ENCODE assay signal across 17 cellular contexts in genomic region chr1:61227857-61228557, GRCh38.
DNase-seq lines count a peak whose midpoint lies in the region; ATAC-seq and TF ChIP-seq lines count a peak whose summit lies in the region.
"Had no signal": no experiment of that assay in that cellular context is flagged by ENCODE, and none has a peak within 500 bp of the region (broad histone marks: within the 10 kb centered on the region; RNA-seq: fewer than 3 reads in every experiment).

No MANE protein-coding gene starts in this region.

- TF ChIP-seq CTCF in fibroblast of mammary gland (conservative IDR thresholded peaks at IDR 0.05; ENCODE audit: control insufficient read depth, insufficient read depth, low read depth, low read length) (no peak), upper lobe of right lung (IDR thresholded peaks at IDR 0.05) (no peak), thyroid gland (IDR thresholded peaks at IDR 0.05) (no peak)

- H3K27ac ChIP-seq in upper lobe of right lung: peak overlapping the region; percentile 7
- H3K27ac ChIP-seq in thyroid gland: peak overlapping the region in 1 of 3 donors; percentile 51
- H3K27ac ChIP-seq: PC-9 had no signal

- TF ChIP-seq POLR2A in thyroid gland (IDR thresholded peaks at IDR 0.05): no peak

- H3K9me3 ChIP-seq in upper lobe of right lung (no peaks in the 10 kb centered on the region), thyroid gland (no peaks in the 10 kb centered on the region)

- H3K36me3 ChIP-seq in upper lobe of right lung (no peaks in the 10 kb centered on the region), thyroid gland (no peaks in the 10 kb centered on the region)

- WGBS in thyroid gland, 2 donors: 60 to 71% methylated on average over 4 of the region's 4 CpGs

- peak; percentile 78 for DNase-seq in NCI-H82 (lab: John Stamatoyannopoulos, UW)
- no peak for DNase-seq in NCI-H82 treated with DMSO at 0.1 percent for 48 hours (lab: John Stamatoyannopoulos, UW; ENCODE audit: unreplicated experiment)
- DNase-seq in NCI-H524 (lab: John Stamatoyannopoulos, UW): peak; percentile 85 to 95
- DNase-seq in fibroblast of mammary gland (ENCODE audit: low read depth): peak; percentile 35
- DNase-seq in upper lobe of right lung: no peak
- no peak for DNase-seq in posterior cingulate gyrus
- DNase-seq in thyroid gland: no peak
- no peak for DNase-seq in activated CD4-positive, alpha-beta T cell treated with anti-CD3 and anti-CD28 coated beads, Interleukin-2, amount 50 U/mL, for 48 hours
- DNase-seq: ACHN; activated naive CD4-positive, alpha-beta T cell treated with Interleukin-2 at 50 U/mL for 16 hours; effector CD4-positive, alpha-beta T cell; H9; Kasumi-1; mesendoderm; NCI-H187 treated with DMSO at 0.1 percent for 48 hours; PC-9 had no signal

- H3K4me3 ChIP-seq in fibroblast of mammary gland (ENCODE audit: control insufficient read depth, low read depth, low read length) (no peak overlapping the region), upper lobe of right lung (no peak overlapping the region), thyroid gland (replicated peaks in 1 of 3) (no peak overlapping the region)
- H3K4me3 ChIP-seq: PC-9 had no signal

- ATAC-seq in upper lobe of right lung: no peak
- ATAC-seq: stimulated activated effector memory CD8-positive, alpha-beta T cell treated with anti-CD3 and anti-CD28 coated beads, Interleukin-12 subunit alpha, Interleukin-12 subunit beta, amount 100 ng/mL, for 72 hours had no signal

- H3K4me1 ChIP-seq in upper lobe of right lung (peaks cover 15% of the 10 kb centered on the region), thyroid gland (peaks cover 37 to 52% of the 10 kb centered on the region in 2 donors)

- intact Hi-C loops in upper lobe of right lung (cut with DNase I) (no loop called here), posterior cingulate gyrus (cut with DNase I) (no loop called here), thyroid gland (cut with DNase I) (no loop called here)

- H3K27me3 ChIP-seq in upper lobe of right lung (no peaks in the 10 kb centered on the region), thyroid gland (no peaks in the 10 kb centered on the region)

Comparison
In these comparisons a context has a peak if more than half of its experiments do, and no peak if none do; other contexts are left out.
1. DNase-seq: peak in NCI-H82 (single experiment), NCI-H524 (2 of 2) and fibroblast of mammary gland (single experiment); none in NCI-H82 treated with DMSO at 0.1 percent for 48 hours (single experiment), upper lobe of right lung (single experiment), posterior cingulate gyrus (0 of 10), thyroid gland (0 of 2) and activated CD4-positive, alpha-beta T cell treated with anti-CD3 and anti-CD28 coated beads, Interleukin-2, amount 50 U/mL, for 48 hours (0 of 2).